ENCODE assay signal across 17 cellular contexts in the genomic region with DNA sequence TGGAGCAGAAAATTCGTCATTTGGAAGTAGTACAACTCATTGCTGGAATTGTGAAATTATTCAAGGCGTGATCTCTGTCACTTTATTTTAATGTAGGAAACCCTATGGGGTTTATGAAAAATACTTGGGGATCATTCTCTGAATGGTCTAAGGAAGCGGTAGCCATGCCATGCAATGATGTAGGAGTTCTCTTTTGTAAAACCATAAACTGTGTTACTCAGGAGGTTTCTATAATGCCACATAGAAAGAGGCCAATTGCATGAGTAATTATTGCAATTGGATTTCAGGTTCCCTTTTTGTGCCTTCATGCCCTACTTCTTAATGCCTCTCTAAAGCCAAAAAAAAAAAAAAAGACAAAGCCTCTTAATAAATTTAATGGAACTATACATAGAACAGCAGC. TPM values are rescaled to one million over a fixed set of nuclear protein-coding genes. Genes with fewer than 3 reads are reported as not detected.
DNase-seq lines count a peak whose midpoint lies in the region; ATAC-seq and TF ChIP-seq lines count a peak whose summit lies in the region.
"Had no signal": no experiment of that assay in that cellular context is flagged by ENCODE, and none has a peak within 500 bp of the region (broad histone marks: within the 10 kb centered on the region; RNA-seq: fewer than 3 reads in every experiment).

No MANE protein-coding gene starts in this region.

- H3K9me3 Mint-ChIP-seq in activated T-cell treated with anti-CD3 and anti-CD28 coated beads, Interleukin-2, amount 50 U/mL, for 24 hours, result no peaks in the 10 kb centered on the region
- H3K9me3 Mint-ChIP-seq in activated T-cell treated with anti-CD3 and anti-CD28 coated beads, Interleukin-2, amount 50 U/mL, for 4 hours, result no peaks in the 10 kb centered on the region
- H3K9me3 Mint-ChIP-seq in GM23338, result no peaks in the 10 kb centered on the region
- no peaks in the 10 kb centered on the region for H3K9me3 Mint-ChIP-seq in activated naive CD8-positive, alpha-beta T cell treated with anti-CD3 and anti-CD28 coated beads, Interleukin-2, amount 50 U/mL, for 24 hours
- H3K9me3 Mint-ChIP-seq: CD4-positive, CD25-positive, alpha-beta regulatory T cell; CD8-positive, alpha-beta memory T cell; H9; IgD-negative memory B cell had no signal

- peaks cover 33% of the 10 kb centered on the region for H3K4me1 Mint-ChIP-seq in activated T-cell treated with anti-CD3 and anti-CD28 coated beads, Interleukin-2, amount 50 U/mL, for 24 hours (ENCODE audit: low read depth)
- peaks cover 4% of the 10 kb centered on the region for H3K4me1 Mint-ChIP-seq in activated T-cell treated with anti-CD3 and anti-CD28 coated beads, Interleukin-2, amount 50 U/mL, for 4 hours (ENCODE audit: low read depth)
- peaks cover 3% of the 10 kb centered on the region for H3K4me1 Mint-ChIP-seq in GM23338
- H3K4me1 Mint-ChIP-seq in activated naive CD8-positive, alpha-beta T cell treated with anti-CD3 and anti-CD28 coated beads, Interleukin-2, amount 50 U/mL, for 24 hours, result peaks cover 29% of the 10 kb centered on the region

- ATAC-seq in activated T-cell treated with anti-CD3 and anti-CD28 coated beads, Interleukin-2, amount 50 U/mL, for 4 hours, result no peak
- ATAC-seq in GM23338, result no peak
- ATAC-seq in activated naive CD8-positive, alpha-beta T cell treated with anti-CD3 and anti-CD28 coated beads, Interleukin-2, amount 50 U/mL, for 24 hours, result no peak
- ATAC-seq in GM21381 (IDR thresholded peaks at IDR 0.05; ENCODE audit: unreplicated experiment), result no peak
- ATAC-seq: HepG2 had no signal

- no peaks in the 10 kb centered on the region for H3F3A ChIP-seq in GM23338 (replicated peaks; ENCODE audit: low read depth)

- peaks cover 64% of the 10 kb centered on the region for H3K36me3 Mint-ChIP-seq in activated T-cell treated with anti-CD3 and anti-CD28 coated beads, Interleukin-2, amount 50 U/mL, for 24 hours (ENCODE audit: low read depth)
- peaks cover 17% of the 10 kb centered on the region for H3K36me3 Mint-ChIP-seq in activated T-cell treated with anti-CD3 and anti-CD28 coated beads, Interleukin-2, amount 50 U/mL, for 4 hours (ENCODE audit: insufficient read depth)
- H3K36me3 Mint-ChIP-seq in GM23338 (ENCODE audit: low read depth), result peaks cover 14% of the 10 kb centered on the region
- H3K36me3 Mint-ChIP-seq in activated naive CD8-positive, alpha-beta T cell treated with anti-CD3 and anti-CD28 coated beads, Interleukin-2, amount 50 U/mL, for 24 hours (ENCODE audit: low read depth), result peaks cover 20% of the 10 kb centered on the region

- no peak overlapping the region for H2AFZ ChIP-seq in GM23338

- H3K4me3 Mint-ChIP-seq in activated T-cell treated with anti-CD3 and anti-CD28 coated beads, Interleukin-2, amount 50 U/mL, for 24 hours, result no peak overlapping the region
- H3K4me3 Mint-ChIP-seq in activated T-cell treated with anti-CD3 and anti-CD28 coated beads, Interleukin-2, amount 50 U/mL, for 4 hours, result no peak overlapping the region
- no peak overlapping the region for H3K4me3 Mint-ChIP-seq in GM23338
- no peak overlapping the region for H3K4me3 Mint-ChIP-seq in activated naive CD8-positive, alpha-beta T cell treated with anti-CD3 and anti-CD28 coated beads, Interleukin-2, amount 50 U/mL, for 24 hours
- H3K4me3 Mint-ChIP-seq: H9, IgD-negative memory B cell had no signal

- no peaks in the 10 kb centered on the region for H4K20me1 ChIP-seq in GM23338 (replicated peaks; ENCODE audit: insufficient read depth)

- no peaks in the 10 kb centered on the region for H3K27me3 Mint-ChIP-seq in activated T-cell treated with anti-CD3 and anti-CD28 coated beads, Interleukin-2, amount 50 U/mL, for 24 hours
- H3K27me3 Mint-ChIP-seq in activated T-cell treated with anti-CD3 and anti-CD28 coated beads, Interleukin-2, amount 50 U/mL, for 4 hours (ENCODE audit: low read depth), result no peaks in the 10 kb centered on the region
- no peaks in the 10 kb centered on the region for H3K27me3 Mint-ChIP-seq in GM23338 (ENCODE audit: insufficient read depth, low read depth, poor library complexity)
- H3K27me3 Mint-ChIP-seq in activated naive CD8-positive, alpha-beta T cell treated with anti-CD3 and anti-CD28 coated beads, Interleukin-2, amount 50 U/mL, for 24 hours, result no peaks in the 10 kb centered on the region
- H3K27me3 Mint-ChIP-seq: CD4-positive, CD25-positive, alpha-beta regulatory T cell; IgD-negative memory B cell had no signal

- TF ChIP-seq CTCF in GM23338 (conservative IDR thresholded peaks at IDR 0.05; ENCODE audit: low read depth in 2 of 2), result no peak

- peak overlapping the region; percentile 39; the same call in 1 of the 2 replicates for H3K27ac ChIP-seq in GM23338 (ENCODE audit: low read depth)

- H3K36me3 ChIP-seq in GM23338 (ENCODE audit: insufficient read depth), result peaks cover 12% of the 10 kb centered on the region

- no peaks in the 10 kb centered on the region for H3K9me2 ChIP-seq in GM23338 (ENCODE audit: insufficient read depth)

- peak overlapping the region; percentile 47 for H3K27ac Mint-ChIP-seq in activated T-cell treated with anti-CD3 and anti-CD28 coated beads, Interleukin-2, amount 50 U/mL, for 24 hours
- no peak overlapping the region for H3K27ac Mint-ChIP-seq in GM23338
- H3K27ac Mint-ChIP-seq in activated naive CD8-positive, alpha-beta T cell treated with anti-CD3 and anti-CD28 coated beads, Interleukin-2, amount 50 U/mL, for 24 hours, result peak overlapping the region; percentile 80
- H3K27ac Mint-ChIP-seq: H9, IgD-negative memory B cell had no signal

- H3K4me1 ChIP-seq in GM23338 (ENCODE audit: insufficient read depth), result peaks cover 6% of the 10 kb centered on the region
- H3K4me1 ChIP-seq: BE2C, Caco-2 had no signal

- no peaks in the 10 kb centered on the region for H3K79me2 ChIP-seq in GM23338 (replicated peaks; ENCODE audit: insufficient read depth)

- DNase-seq in activated T-cell treated with anti-CD3 and anti-CD28 coated beads, Interleukin-2, amount 50 U/mL, for 24 hours, result no peak
- no peak for DNase-seq in activated T-cell treated with anti-CD3 and anti-CD28 coated beads, Interleukin-2, amount 50 U/mL, for 4 hours
- no peak for DNase-seq in GM23338 (ENCODE audit: low spot score)
- DNase-seq in MV-4-11 (lab: John Stamatoyannopoulos, UW), result peak; percentile 26
- no peak for DNase-seq in activated naive CD8-positive, alpha-beta T cell treated with anti-CD3 and anti-CD28 coated beads, Interleukin-2, amount 50 U/mL, for 24 hours
- DNase-seq in COLO668 (lab: John Stamatoyannopoulos, UW; ENCODE audit: unreplicated experiment), result no peak
- DNase-seq in stimulated activated CD4-positive, alpha-beta T cell treated with anti-CD3 and anti-CD28 coated beads, Interleukin-4, amount 100 ng/mL, for 4 hours, result no peak
- DNase-seq: ACHN; BE2C; C1 segment of cervical spinal cord; Caco-2; CD4-positive, CD25-positive, alpha-beta regulatory T cell; CD8-positive, alpha-beta memory T cell; H9 had no signal

- H3K4me3 ChIP-seq in GM23338, result no peak overlapping the region

- no peak overlapping the region for H3K4me2 ChIP-seq in GM23338

- H3K27me3 ChIP-seq in GM23338 (ENCODE audit: insufficient read depth), result no peaks in the 10 kb centered on the region
- H3K27me3 ChIP-seq: BE2C had no signal

TF ChIP-seq in GM23338, 12 proteins besides CTCF, POLR2A, EP300 and RAD21 (continues in another document):
- TF ChIP-seq, protein P1, sequence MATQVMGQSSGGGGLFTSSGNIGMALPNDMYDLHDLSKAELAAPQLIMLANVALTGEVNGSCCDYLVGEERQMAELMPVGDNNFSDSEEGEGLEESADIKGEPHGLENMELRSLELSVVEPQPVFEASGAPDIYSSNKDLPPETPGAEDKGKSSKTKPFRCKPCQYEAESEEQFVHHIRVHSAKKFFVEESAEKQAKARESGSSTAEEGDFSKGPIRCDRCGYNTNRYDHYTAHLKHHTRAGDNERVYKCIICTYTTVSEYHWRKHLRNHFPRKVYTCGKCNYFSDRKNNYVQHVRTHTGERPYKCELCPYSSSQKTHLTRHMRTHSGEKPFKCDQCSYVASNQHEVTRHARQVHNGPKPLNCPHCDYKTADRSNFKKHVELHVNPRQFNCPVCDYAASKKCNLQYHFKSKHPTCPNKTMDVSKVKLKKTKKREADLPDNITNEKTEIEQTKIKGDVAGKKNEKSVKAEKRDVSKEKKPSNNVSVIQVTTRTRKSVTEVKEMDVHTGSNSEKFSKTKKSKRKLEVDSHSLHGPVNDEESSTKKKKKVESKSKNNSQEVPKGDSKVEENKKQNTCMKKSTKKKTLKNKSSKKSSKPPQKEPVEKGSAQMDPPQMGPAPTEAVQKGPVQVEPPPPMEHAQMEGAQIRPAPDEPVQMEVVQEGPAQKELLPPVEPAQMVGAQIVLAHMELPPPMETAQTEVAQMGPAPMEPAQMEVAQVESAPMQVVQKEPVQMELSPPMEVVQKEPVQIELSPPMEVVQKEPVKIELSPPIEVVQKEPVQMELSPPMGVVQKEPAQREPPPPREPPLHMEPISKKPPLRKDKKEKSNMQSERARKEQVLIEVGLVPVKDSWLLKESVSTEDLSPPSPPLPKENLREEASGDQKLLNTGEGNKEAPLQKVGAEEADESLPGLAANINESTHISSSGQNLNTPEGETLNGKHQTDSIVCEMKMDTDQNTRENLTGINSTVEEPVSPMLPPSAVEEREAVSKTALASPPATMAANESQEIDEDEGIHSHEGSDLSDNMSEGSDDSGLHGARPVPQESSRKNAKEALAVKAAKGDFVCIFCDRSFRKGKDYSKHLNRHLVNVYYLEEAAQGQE (IDR thresholded peaks at IDR 0.05; ENCODE audit: unreplicated experiment), result no peak
- TF ChIP-seq CREB1 (CRISPR knock-in tag; IDR thresholded peaks at IDR 0.05; ENCODE audit: low read depth), result no peak
- TF ChIP-seq ZNF114 (CRISPR knock-in tag; IDR thresholded peaks at IDR 0.05), result no peak
- no peak for TF ChIP-seq EZH2 (IDR thresholded peaks at IDR 0.05; ENCODE audit: low read depth, unreplicated experiment)
- TF ChIP-seq JUNB (IDR thresholded peaks at IDR 0.05; ENCODE audit: unreplicated experiment), result no peak

RNA-seq across cellular contexts. Expression of a gene that starts 5.5 kb away (rescaled TPM):
- total RNA-seq in activated T-cell treated with anti-CD3 and anti-CD28 coated beads, Interleukin-2, amount 50 U/mL, for 4 hours, result 100 to 1,000 TPM; 112 to 120 (median 118) TPM
- total RNA-seq in GM23338 (2014; rRNA removed; shearing (Covaris generic)), result 49.1 and 62.2 TPM in 2 replicates
- 98.2 and 105 TPM in 2 replicates for polyA plus RNA-seq in GM23338 (2016; fragmentation: Nextera tagmentation; extraction: Ambion mirVana)

RNA-seq across cellular contexts. Expression of a gene that starts 24.0 kb away (rescaled TPM):
- total RNA-seq in activated T-cell treated with anti-CD3 and anti-CD28 coated beads, Interleukin-2, amount 50 U/mL, for 4 hours, result 10 to 100 TPM; 16.4 to 22.4 (median 17.5) TPM
- 13.5 and 22.0 TPM in 2 replicates for total RNA-seq in GM23338 (2014; rRNA removed; shearing (Covaris generic))
- polyA plus RNA-seq in GM23338 (2016; fragmentation: Nextera tagmentation; extraction: Ambion mirVana), result 12.1 and 15.2 TPM in 2 replicates

RNA-seq across cellular contexts. Expression of a gene that starts 29.4 kb away (rescaled TPM):
- total RNA-seq in activated T-cell treated with anti-CD3 and anti-CD28 coated beads, Interleukin-2, amount 50 U/mL, for 4 hours, result 10 to 100 TPM; 44.2 to 53.2 (median 45.4) TPM
- 39.0 and 51.6 TPM in 2 replicates for total RNA-seq in GM23338 (2014; rRNA removed; shearing (Covaris generic))
- polyA plus RNA-seq in GM23338 (2016; fragmentation: Nextera tagmentation; extraction: Ambion mirVana), result 11.0 and 12.9 TPM in 2 replicates
